In genomic region chr15:74906193-74906449, GRCh38 we compare ENCODE assay signal across 8 cellular contexts. TPM values are rescaled to one million over a fixed set of nuclear protein-coding genes. Genes with fewer than 3 reads are reported as not detected.
DNase-seq lines count a peak whose midpoint lies in the region; ATAC-seq, FAIRE-seq and TF ChIP-seq lines count a peak whose summit lies in the region.

No MANE protein-coding gene starts in this region.

- H3K4me3 Mint-ChIP-seq in activated CD4-positive, alpha-beta T cell treated with anti-CD3 and anti-CD28 coated beads for 36 hours = peak overlapping the region; percentile 92
- peak overlapping the region; percentile 99 for H3K4me3 Mint-ChIP-seq in activated T-helper 17 cell treated with anti-CD3 and anti-CD28 coated beads, Interleukin-2, amount 50 U/mL, for 72 hours

- TF ChIP-seq CTCF in pancreas (IDR thresholded peaks at IDR 0.05) (no peak), GM10266 (IDR thresholded peaks at IDR 0.05; ENCODE audit: control insufficient read depth, insufficient read depth, low read depth, missing control alignments) (no peak)

- WGBS in pancreas, 2 donors = 0 to 1% methylated on average over 17 of the region's 17 CpGs

- intact Hi-C loops in activated CD4-positive, alpha-beta T cell treated with anti-CD3 and anti-CD28 coated beads for 36 hours (cut with DNase I, micrococcal nuclease) = loop anchor here (1.0 to 5.0 kb wide), 6 partner anchors 16 to 296 kb away; partner anchors contain the start of genes C15orf39 (in 1 of the 2), COX5A (in 1 of the 2), MPI (in 1 of the 2) and SCAMP2 (in 1 of the 2)
- intact Hi-C loops in pancreas (cut with DNase I) = no loop called here

- POLR2A ChIA-PET in activated CD4-positive, alpha-beta T cell treated with anti-CD3 and anti-CD28 coated beads for 36 hours (lab: Charles Lee) = interaction anchor here (1.0 to 1.7 kb wide), 6 partner anchors 11 to 112 kb away, joined by 3 to 7 read pairs (median 4); partner anchors contain the start of genes COX5A and MPI

- peak overlapping the region; percentile 58 to 89 (median 81) for H3K27ac ChIP-seq in pancreas

- no peaks in the 10 kb centered on the region for H3K27me3 Mint-ChIP-seq in activated CD4-positive, alpha-beta T cell treated with anti-CD3 and anti-CD28 coated beads for 36 hours
- no peaks in the 10 kb centered on the region for H3K27me3 Mint-ChIP-seq in activated T-helper 17 cell treated with anti-CD3 and anti-CD28 coated beads, Interleukin-2, amount 50 U/mL, for 72 hours

- H3K9me3 Mint-ChIP-seq in activated CD4-positive, alpha-beta T cell treated with anti-CD3 and anti-CD28 coated beads for 36 hours (ENCODE audit: low read depth) = no peaks in the 10 kb centered on the region
- H3K9me3 Mint-ChIP-seq in activated T-helper 17 cell treated with anti-CD3 and anti-CD28 coated beads, Interleukin-2, amount 50 U/mL, for 72 hours = no peaks in the 10 kb centered on the region

- peaks cover 40% of the 10 kb centered on the region for H3K4me1 Mint-ChIP-seq in activated CD4-positive, alpha-beta T cell treated with anti-CD3 and anti-CD28 coated beads for 36 hours
- H3K4me1 Mint-ChIP-seq in activated T-helper 17 cell treated with anti-CD3 and anti-CD28 coated beads, Interleukin-2, amount 50 U/mL, for 72 hours = peaks cover 26% of the 10 kb centered on the region

- FAIRE-seq in pancreas (lab: Jason Lieb, UNC) = no peak

- peaks cover 0 to 25% (median 8%) of the 10 kb centered on the region in 3 donors for H3K4me1 ChIP-seq in pancreas

- H3K36me3 ChIP-seq in pancreas = peaks cover 0 to 15% (median 0%) of the 10 kb centered on the region in 3 donors

- peak overlapping the region; percentile 70 for H3K27ac Mint-ChIP-seq in activated CD4-positive, alpha-beta T cell treated with anti-CD3 and anti-CD28 coated beads for 36 hours
- peak overlapping the region; percentile 94 for H3K27ac Mint-ChIP-seq in activated T-helper 17 cell treated with anti-CD3 and anti-CD28 coated beads, Interleukin-2, amount 50 U/mL, for 72 hours

- peak; percentile 42 for ATAC-seq in activated CD4-positive, alpha-beta T cell treated with anti-CD3 and anti-CD28 coated beads for 36 hours
- ATAC-seq in HG03460 (IDR thresholded peaks at IDR 0.05; ENCODE audit: unreplicated experiment) (peak; percentile 32), pancreas (peak; percentile 30 to 50 (median 46))
- peak; percentile 43 for ATAC-seq in activated T-helper 17 cell treated with anti-CD3 and anti-CD28 coated beads, Interleukin-2, amount 50 U/mL, for 72 hours (replicated peaks)

- peak overlapping the region; percentile 62 to 94 (median 71) for H3K4me3 ChIP-seq in pancreas

- DNase-seq in activated CD4-positive, alpha-beta T cell treated with anti-CD3 and anti-CD28 coated beads for 36 hours = peak; percentile 60
- no peak for DNase-seq in activated CD4-positive, alpha-beta T cell treated with anti-CD3 and anti-CD28 coated beads for 1 hour
- DNase-seq in foreskin melanocyte (peak; percentile 14), pancreas (peak in 3 of 6 donors; percentile 21 to 64 (median 29)), NCI-H2029 (lab: John Stamatoyannopoulos, UW) (no peak), GM10266 (ENCODE audit: extremely low spot score) (no peak)

- no peaks in the 10 kb centered on the region for H3K9me3 ChIP-seq in pancreas

- H3K27me3 ChIP-seq in pancreas = no peaks in the 10 kb centered on the region

- H3K36me3 Mint-ChIP-seq in activated CD4-positive, alpha-beta T cell treated with anti-CD3 and anti-CD28 coated beads for 36 hours (ENCODE audit: low read depth) = peaks cover 31% of the 10 kb centered on the region
- H3K36me3 Mint-ChIP-seq in activated T-helper 17 cell treated with anti-CD3 and anti-CD28 coated beads, Interleukin-2, amount 50 U/mL, for 72 hours (ENCODE audit: low read depth) = peaks cover 49% of the 10 kb centered on the region

- CTCF ChIA-PET in activated CD4-positive, alpha-beta T cell treated with anti-CD3 and anti-CD28 coated beads for 36 hours (lab: Charles Lee) = interaction anchor here (0.6 to 2.9 kb wide), 13 partner anchors 8 to 270 kb away, joined by 3 to 11 read pairs (median 5); no protein-coding TSS in a partner anchor

RNA-seq across cellular contexts. Expression of gene FAM219B, which starts 0.5 kb away (rescaled TPM):
- total RNA-seq in activated CD4-positive, alpha-beta T cell treated with anti-CD3 and anti-CD28 coated beads for 36 hours = 10 to 100 TPM; 39.3 to 49.7 TPM
- 10 to 100 TPM; 65.6 to 98.3 TPM for total RNA-seq in activated T-helper 17 cell treated with anti-CD3 and anti-CD28 coated beads, Interleukin-2, amount 50 U/mL, for 72 hours
- total RNA-seq in pancreas = 10 to 100 TPM; 18.2 to 33.8 (median 21.2) TPM
- polyA plus RNA-seq in pancreas = 10 to 100 TPM; 19.3 to 27.6 TPM

RNA-seq across cellular contexts. Expression of gene MPI, which starts 16.3 kb away (rescaled TPM):
- 10 to 100 TPM; 75.7 to 93.3 TPM for total RNA-seq in activated CD4-positive, alpha-beta T cell treated with anti-CD3 and anti-CD28 coated beads for 36 hours
- 10 to 100 TPM; 51.8 to 98.5 TPM for total RNA-seq in activated T-helper 17 cell treated with anti-CD3 and anti-CD28 coated beads, Interleukin-2, amount 50 U/mL, for 72 hours
- total RNA-seq in pancreas = 10 to 100 TPM; 14.5 to 23.2 (median 22.3) TPM
- 10 to 100 TPM; 15.9 to 19.1 TPM for polyA plus RNA-seq in pancreas

RNA-seq across cellular contexts. Expression of gene COX5A, which starts 31.8 kb away (rescaled TPM):
- total RNA-seq in activated CD4-positive, alpha-beta T cell treated with anti-CD3 and anti-CD28 coated beads for 36 hours = 100 to 1,000 TPM; 313 to 319 TPM
- 100 to 1,000 TPM; 242 to 337 TPM for total RNA-seq in activated T-helper 17 cell treated with anti-CD3 and anti-CD28 coated beads, Interleukin-2, amount 50 U/mL, for 72 hours
- 100 to 1,000 TPM in 2 of 6 donors, 10 to 100 TPM in 4; 76.4 to 127 (median 80.5) TPM for total RNA-seq in pancreas
- polyA plus RNA-seq in pancreas = 100 to 1,000 TPM; 103 to 107 TPM

RNA-seq across cellular contexts. Expression of gene SCAMP2, which starts 33.0 kb away (rescaled TPM):
- total RNA-seq in activated CD4-positive, alpha-beta T cell treated with anti-CD3 and anti-CD28 coated beads for 36 hours = 10 to 100 TPM; 61.6 to 83.4 TPM
- total RNA-seq in activated T-helper 17 cell treated with anti-CD3 and anti-CD28 coated beads, Interleukin-2, amount 50 U/mL, for 72 hours = 100 to 1,000 TPM in 1 of 2 donors, 10 to 100 TPM in 1; 87.1 to 111 TPM
- total RNA-seq in pancreas = 10 to 100 TPM; 33.3 to 49.0 (median 34.3) TPM
- 10 to 100 TPM; 21.4 to 31.7 TPM for polyA plus RNA-seq in pancreas

RNA-seq across cellular contexts. Expression of gene RPP25, which starts 50.5 kb away (rescaled TPM):
- 1 to 10 TPM; 5.4 to 6.2 TPM for total RNA-seq in activated CD4-positive, alpha-beta T cell treated with anti-CD3 and anti-CD28 coated beads for 36 hours
- total RNA-seq in activated T-helper 17 cell treated with anti-CD3 and anti-CD28 coated beads, Interleukin-2, amount 50 U/mL, for 72 hours = 1 to 10 TPM; 2.4 to 9.6 TPM
- total RNA-seq in pancreas = 1 to 10 TPM; 3.0 to 6.7 (median 4.0) TPM
- 1 to 10 TPM; 5.0 to 6.7 TPM for polyA plus RNA-seq in pancreas

Comparison
In these comparisons a context has a peak if more than half of its experiments do, and no peak if none do; other contexts are left out.
1. DNase-seq: peak in activated CD4-positive, alpha-beta T cell treated with anti-CD3 and anti-CD28 coated beads for 36 hours (single experiment) and foreskin melanocyte (single experiment); none in activated CD4-positive, alpha-beta T cell treated with anti-CD3 and anti-CD28 coated beads for 1 hour (single experiment), NCI-H2029 (single experiment) and GM10266 (single experiment).
2. intact Hi-C loops: an anchor here in activated CD4-positive, alpha-beta T cell treated with anti-CD3 and anti-CD28 coated beads for 36 hours (1.0 to 5.0 kb wide); none called in pancreas.
3. Peak in every context shown above with its lines, with median percentiles within 50 percentile points of each other: ATAC-seq.